Comparison of ENCODE assay signal across 20 cellular contexts in genomic region chr16:14202095-14202494, GRCh38.
DNase-seq lines count a peak whose midpoint lies in the region; ATAC-seq and TF ChIP-seq lines count a peak whose summit lies in the region.
"Had no signal": no experiment of that assay in that cellular context is flagged by ENCODE, and none has a peak within 500 bp of the region (broad histone marks: within the 10 kb centered on the region; RNA-seq: fewer than 3 reads in every experiment).

No MANE protein-coding gene starts in this region.

- H2AFZ ChIP-seq in osteoblast (ENCODE audit: low read length) = no peak overlapping the region

- peaks cover 1% of the 10 kb centered on the region for H3K36me3 Mint-ChIP-seq in activated CD4-positive, alpha-beta memory T cell treated with anti-CD3 and anti-CD28 coated beads for 36 hours

- H3K4me3 Mint-ChIP-seq in activated CD4-positive, alpha-beta memory T cell treated with anti-CD3 and anti-CD28 coated beads for 36 hours = no peak overlapping the region
- H3K4me3 Mint-ChIP-seq: activated naive CD8-positive, alpha-beta T cell treated with anti-CD3 and anti-CD28 coated beads, Interleukin-2, amount 50 U/mL, for 24 hours; activated T-cell treated with anti-CD3 and anti-CD28 coated beads, Interleukin-2, amount 50 U/mL, for 24 hours; dendritic cell treated with granulocyte-macrophage colony-stimulating factor and Interleukin-4, amounts not matched to agents 40 ng/mL and 50 ng/mL, for 4 days; T-helper 1 cell treated with Interleukin-12 subunit alpha and Interleukin-12 subunit beta and Interleukin-4 antibody, amounts not matched to agents 30 μg/mL and 1 μg/mL, for 36 hours had no signal

- H3K27ac Mint-ChIP-seq in activated CD4-positive, alpha-beta memory T cell treated with anti-CD3 and anti-CD28 coated beads for 36 hours = no peak overlapping the region
- H3K27ac Mint-ChIP-seq: activated naive CD8-positive, alpha-beta T cell treated with anti-CD3 and anti-CD28 coated beads, Interleukin-2, amount 50 U/mL, for 24 hours; activated T-cell treated with anti-CD3 and anti-CD28 coated beads, Interleukin-2, amount 50 U/mL, for 24 hours; dendritic cell treated with granulocyte-macrophage colony-stimulating factor and Interleukin-4, amounts not matched to agents 40 ng/mL and 50 ng/mL, for 4 days; T-helper 1 cell treated with Interleukin-12 subunit alpha and Interleukin-12 subunit beta and Interleukin-4 antibody, amounts not matched to agents 30 μg/mL and 1 μg/mL, for 36 hours had no signal

- peak overlapping the region; percentile 55 for H3K27ac ChIP-seq in left ventricle myocardium inferior (replicated peaks)
- H3K27ac ChIP-seq in osteoblast (ENCODE audit: low read depth, low read length) = no peak overlapping the region
- peak overlapping the region; percentile 6 for H3K27ac ChIP-seq in upper lobe of right lung
- H3K27ac ChIP-seq: C4-2B, SK-N-MC had no signal

- H3K4me1 Mint-ChIP-seq in activated CD4-positive, alpha-beta memory T cell treated with anti-CD3 and anti-CD28 coated beads for 36 hours (ENCODE audit: low read depth) = peaks cover 7% of the 10 kb centered on the region

- peak overlapping the region; percentile 11 for H3K4me2 ChIP-seq in osteoblast (ENCODE audit: insufficient read depth, low read length)

- peaks cover 6% of the 10 kb centered on the region for H4K20me1 ChIP-seq in osteoblast (ENCODE audit: insufficient read depth, low read length)

- no peaks in the 10 kb centered on the region for H3K36me3 ChIP-seq in left ventricle myocardium inferior
- H3K36me3 ChIP-seq in osteoblast (ENCODE audit: insufficient read depth, low read length) = no peaks in the 10 kb centered on the region
- no peaks in the 10 kb centered on the region for H3K36me3 ChIP-seq in upper lobe of right lung

- peaks cover 43% of the 10 kb centered on the region for H3K4me1 ChIP-seq in left ventricle myocardium inferior
- H3K4me1 ChIP-seq in osteoblast (ENCODE audit: insufficient read depth, low read length) = peaks cover 4% of the 10 kb centered on the region
- H3K4me1 ChIP-seq in upper lobe of right lung = peaks cover 11% of the 10 kb centered on the region

- H3K9me3 ChIP-seq in left ventricle myocardium inferior (replicated peaks) = peaks cover 4% of the 10 kb centered on the region
- H3K9me3 ChIP-seq in osteoblast (ENCODE audit: low read depth, low read length) = no peaks in the 10 kb centered on the region
- no peaks in the 10 kb centered on the region for H3K9me3 ChIP-seq in upper lobe of right lung

- peak overlapping the region; percentile 43 for H3K4me3 ChIP-seq in left ventricle myocardium inferior
- H3K4me3 ChIP-seq in epithelial cell of proximal tubule (ENCODE audit: low read depth, low read length) = peak overlapping the region; percentile 26
- no peak overlapping the region for H3K4me3 ChIP-seq in osteoblast (ENCODE audit: insufficient read depth, low read length)
- peak overlapping the region; percentile 11 for H3K4me3 ChIP-seq in upper lobe of right lung
- H3K4me3 ChIP-seq: lung, SK-N-MC had no signal

- no peaks in the 10 kb centered on the region for H3K27me3 ChIP-seq in left ventricle myocardium inferior (ENCODE audit: low read depth)
- H3K27me3 ChIP-seq in osteoblast (ENCODE audit: insufficient read depth, low read length) = no peaks in the 10 kb centered on the region
- H3K27me3 ChIP-seq in upper lobe of right lung = no peaks in the 10 kb centered on the region

- POLR2A ChIA-PET in activated CD4-positive, alpha-beta memory T cell treated with anti-CD3 and anti-CD28 coated beads for 36 hours (lab: Charles Lee) = no interaction called here

- TF ChIP-seq CTCF in left ventricle myocardium inferior (IDR thresholded peaks at IDR 0.05; ENCODE audit: borderline replicate concordance) = no peak
- TF ChIP-seq CTCF in epithelial cell of proximal tubule (conservative IDR thresholded peaks at IDR 0.05; ENCODE audit: low read depth, low read length) = no peak
- no peak for TF ChIP-seq CTCF in osteoblast (IDR thresholded peaks at IDR 0.05; ENCODE audit: extremely low read depth, low read depth, low read length)
- TF ChIP-seq CTCF in upper lobe of right lung (IDR thresholded peaks at IDR 0.05) = no peak

- no peaks in the 10 kb centered on the region for H3K27me3 Mint-ChIP-seq in activated CD4-positive, alpha-beta memory T cell treated with anti-CD3 and anti-CD28 coated beads for 36 hours
- H3K27me3 Mint-ChIP-seq: activated naive CD8-positive, alpha-beta T cell treated with anti-CD3 and anti-CD28 coated beads, Interleukin-2, amount 50 U/mL, for 24 hours; activated T-cell treated with anti-CD3 and anti-CD28 coated beads, Interleukin-2, amount 50 U/mL, for 24 hours; dendritic cell treated with granulocyte-macrophage colony-stimulating factor and Interleukin-4, amounts not matched to agents 40 ng/mL and 50 ng/mL, for 4 days had no signal

- ATAC-seq in upper lobe of right lung = no peak
- ATAC-seq: activated naive CD8-positive, alpha-beta T cell treated with anti-CD3 and anti-CD28 coated beads, Interleukin-2, amount 50 U/mL, for 24 hours had no signal

- no peak for DNase-seq in left ventricle myocardium inferior
- DNase-seq in cardiac septum (ENCODE audit: low spot score) = no peak
- no peak for DNase-seq in epithelial cell of proximal tubule (ENCODE audit: low read depth)
- DNase-seq in osteoblast (ENCODE audit: insufficient read length, low spot score, missing footprints) = no peak
- DNase-seq in upper lobe of right lung = no peak
- DNase-seq in RKO (ENCODE audit: low spot score) = no peak
- no peak for DNase-seq in activated CD4-positive, alpha-beta T cell treated with anti-CD3 and anti-CD28 coated beads, Interleukin-2, amount 50 U/mL, for 4 hours
- DNase-seq in activated CD4-positive, alpha-beta memory T cell treated with anti-CD3 and anti-CD28 coated beads for 36 hours = no peak
- DNase-seq: activated gamma-delta T cell treated with Interleukin-2 at 50 U/mL for 16 hours; activated naive CD8-positive, alpha-beta T cell treated with anti-CD3 and anti-CD28 coated beads, Interleukin-2, amount 50 U/mL, for 24 hours; activated T-cell treated with anti-CD3 and anti-CD28 coated beads, Interleukin-2, amount 50 U/mL, for 24 hours; NCI-H1436 treated with DMSO at 0.1 percent for 48 hours; NCI-H2107; RPMI8226; stimulated activated CD8-positive, alpha-beta memory T cell treated with anti-CD3 and anti-CD28 coated beads, Interleukin-4, amount 100 ng/mL, for 48 hours had no signal

- intact Hi-C loops in left ventricle myocardium inferior (cut with micrococcal nuclease) (no loop called here), cardiac septum (cut with DNase I) (no loop called here), upper lobe of right lung (cut with DNase I) (no loop called here)
- intact Hi-C loops in activated CD4-positive, alpha-beta memory T cell treated with anti-CD3 and anti-CD28 coated beads for 36 hours (cut with micrococcal nuclease) = no loop called here

- H3K9me3 Mint-ChIP-seq in activated CD4-positive, alpha-beta memory T cell treated with anti-CD3 and anti-CD28 coated beads for 36 hours = no peaks in the 10 kb centered on the region
- H3K9me3 Mint-ChIP-seq: activated naive CD8-positive, alpha-beta T cell treated with anti-CD3 and anti-CD28 coated beads, Interleukin-2, amount 50 U/mL, for 24 hours; activated T-cell treated with anti-CD3 and anti-CD28 coated beads, Interleukin-2, amount 50 U/mL, for 24 hours; dendritic cell treated with granulocyte-macrophage colony-stimulating factor and Interleukin-4, amounts not matched to agents 40 ng/mL and 50 ng/mL, for 4 days; T-helper 1 cell treated with Interleukin-12 subunit alpha and Interleukin-12 subunit beta and Interleukin-4 antibody, amounts not matched to agents 30 μg/mL and 1 μg/mL, for 36 hours had no signal

- CTCF ChIA-PET in activated CD4-positive, alpha-beta memory T cell treated with anti-CD3 and anti-CD28 coated beads for 36 hours (lab: Charles Lee) = interaction anchor here (1.0 kb wide), 1 partner anchor 15 kb away, joined by 3 read pairs; no protein-coding TSS in a partner anchor

- peaks cover 4% of the 10 kb centered on the region for H3K79me2 ChIP-seq in osteoblast (ENCODE audit: insufficient read depth, low read length)
